ENCODE assay signal across 1 cellular context in genomic region chr7:56079450-56080185, GRCh38.
TF ChIP-seq lines count a peak whose summit lies in the region.

No MANE protein-coding gene starts in this region.

TF ChIP-seq in IMR-90, 13 proteins besides CTCF, POLR2A, EP300 and RAD21:
- TF ChIP-seq ELK1 (IDR thresholded peaks at IDR 0.05; ENCODE audit: borderline replicate concordance, low read depth, low read length) (no peak), CEBPB (IDR thresholded peaks at IDR 0.05; ENCODE audit: low read depth, low read length) (no peak), MAFK (IDR thresholded peaks at IDR 0.05; ENCODE audit: low read depth, low read length) (no peak), FOS (IDR thresholded peaks at IDR 0.05; ENCODE audit: low read depth, low read length) (no peak), BHLHE40 (IDR thresholded peaks at IDR 0.05; ENCODE audit: low read depth, low read length) (no peak), RFX5 (IDR thresholded peaks at IDR 0.05; ENCODE audit: low read depth, low read length) (no peak), CHD1 (IDR thresholded peaks at IDR 0.05; ENCODE audit: low read depth, low read length) (no peak), MXI1 (IDR thresholded peaks at IDR 0.05; ENCODE audit: borderline replicate concordance, low read depth, low read length) (no peak), SMC3 (IDR thresholded peaks at IDR 0.05; ENCODE audit: low read depth, low read length) (no peak), NFE2L2 (IDR thresholded peaks at IDR 0.05; ENCODE audit: low read depth, low read length) (no peak), RCOR1 (IDR thresholded peaks at IDR 0.05; ENCODE audit: insufficient replicate concordance, low read length) (no peak), MAZ (IDR thresholded peaks at IDR 0.05; ENCODE audit: borderline replicate concordance, low read depth, low read length) (no peak), USF2 (IDR thresholded peaks at IDR 0.05; ENCODE audit: low read depth, low read length) (no peak)
TF ChIP-seq in IMR-90: peak in this region for 0.
